In genomic region chr13:45851171-45851889, GRCh38 we compare ENCODE assay signal across 9 cellular contexts. TPM values are rescaled to one million over a fixed set of nuclear protein-coding genes. Genes with fewer than 3 reads are reported as not detected.
DNase-seq lines count a peak whose midpoint lies in the region; ATAC-seq and TF ChIP-seq lines count a peak whose summit lies in the region.
"Had no signal": no experiment of that assay in that cellular context is flagged by ENCODE, and none has a peak within 500 bp of the region (broad histone marks: within the 10 kb centered on the region; RNA-seq: fewer than 3 reads in every experiment).

Gene SIAH3 (minus strand): TSS chr13:45851753. CDS start chr13:45851629, 124 bp downstream.

- peaks cover 47% of the 10 kb centered on the region for H3K4me1 ChIP-seq in CD8-positive, alpha-beta memory T cell (ENCODE audit: insufficient read depth, low read length)
- peaks cover 20% of the 10 kb centered on the region for H3K4me1 ChIP-seq in effector memory CD4-positive, alpha-beta T cell (ENCODE audit: control insufficient read depth, insufficient read depth, low read length, poor library complexity, severe bottlenecking)
- peaks cover 0 to 22% (median 18%) of the 10 kb centered on the region in 3 donors for H3K4me1 ChIP-seq in gastroesophageal sphincter

- H3K36me3 ChIP-seq in CD8-positive, alpha-beta memory T cell (ENCODE audit: insufficient read depth, low read length) = no peaks in the 10 kb centered on the region
- H3K36me3 ChIP-seq in effector memory CD4-positive, alpha-beta T cell (ENCODE audit: control insufficient read depth, insufficient read depth, low read length) = no peaks in the 10 kb centered on the region
- no peaks in the 10 kb centered on the region for H3K36me3 ChIP-seq in gastroesophageal sphincter

- H3K9me3 ChIP-seq in CD8-positive, alpha-beta memory T cell (ENCODE audit: low read length) = no peaks in the 10 kb centered on the region
- H3K9me3 ChIP-seq in effector memory CD4-positive, alpha-beta T cell (ENCODE audit: control insufficient read depth, low read length) = no peaks in the 10 kb centered on the region
- H3K9me3 ChIP-seq in gastroesophageal sphincter = peaks cover 0 to 16% (median 0%) of the 10 kb centered on the region in 3 donors

- POLR2A ChIA-PET in CD8-positive, alpha-beta memory T cell (lab: Charles Lee) = no interaction called here

- H3K4me1 Mint-ChIP-seq in CD8-positive, alpha-beta memory T cell = peaks cover 37 to 55% (median 52%) of the 10 kb centered on the region in 3 donors
- peaks cover 42% of the 10 kb centered on the region for H3K4me1 Mint-ChIP-seq in T-helper 2 cell treated with Interferon-gamma antibody and Interleukin-4, amounts not matched to agents 5 μg/mL and 100 μg/mL, for 36 hours (ENCODE audit: low read depth)
- H3K4me1 Mint-ChIP-seq in natural killer cell treated with Interleukin-12 subunit alpha and Interleukin-12 subunit beta and Interleukin-15 and Interleukin-18, amount 100 ng/mL, for 72 hours (ENCODE audit: low read depth in 2 of 2) = peaks cover 16 to 18% of the 10 kb centered on the region in 2 donors

- no peak for TF ChIP-seq POLR2A in gastroesophageal sphincter (IDR thresholded peaks at IDR 0.05)

- peaks cover 2 to 10% (median 4%) of the 10 kb centered on the region in 5 donors for H3K9me3 Mint-ChIP-seq in CD8-positive, alpha-beta memory T cell
- peaks cover 5% of the 10 kb centered on the region for H3K9me3 Mint-ChIP-seq in T-helper 2 cell treated with Interferon-gamma antibody and Interleukin-4, amounts not matched to agents 5 μg/mL and 100 μg/mL, for 36 hours
- H3K9me3 Mint-ChIP-seq in natural killer cell treated with Interleukin-12 subunit alpha and Interleukin-12 subunit beta and Interleukin-15 and Interleukin-18, amount 100 ng/mL, for 72 hours = no peaks in the 10 kb centered on the region

- 3 to 5% methylated on average over 6 to 13 of the region's 34 CpGs for WGBS in gastroesophageal sphincter (ENCODE audit: low coverage in 1 of 2), 2 donors

- in situ Hi-C loops in ACHN (cut with HindIII; ENCODE audit: low pct_ligation_motif_present, low pct_unique_long_range_greater_than_20kb, low sequenced_read_pairs) = no loop called here

- peak in 1 of 5 donors; percentile 28 for DNase-seq in CD8-positive, alpha-beta memory T cell
- DNase-seq in T-helper 2 cell treated with Interferon-gamma antibody and Interleukin-4, amounts not matched to agents 5 μg/mL and 100 μg/mL, for 36 hours (ENCODE audit: low spot score) = peak; percentile 12
- DNase-seq in effector memory CD4-positive, alpha-beta T cell = no peak
- DNase-seq in natural killer cell treated with Interleukin-12 subunit alpha and Interleukin-12 subunit beta and Interleukin-15 and Interleukin-18, amount 100 ng/mL, for 72 hours (ENCODE audit: low spot score) = no peak
- DNase-seq in activated effector memory CD4-positive, alpha-beta T cell treated with Interleukin-2 at 50 U/mL for 16 hours = no peak
- DNase-seq in ACHN = no peak

- peaks cover 4% of the 10 kb centered on the region for H3K27me3 ChIP-seq in CD8-positive, alpha-beta memory T cell (ENCODE audit: insufficient read depth, low read length, poor library complexity, severe bottlenecking)
- H3K27me3 ChIP-seq in effector memory CD4-positive, alpha-beta T cell (replicated peaks; ENCODE audit: control insufficient read depth, insufficient read depth, low read length, poor library complexity, severe bottlenecking) = no peaks in the 10 kb centered on the region
- peaks cover 73% of the 10 kb centered on the region for H3K27me3 ChIP-seq in gastroesophageal sphincter

- CTCF ChIA-PET in CD8-positive, alpha-beta memory T cell (lab: Charles Lee) = no interaction called here

- peaks cover 0 to 4% (median 1%) of the 10 kb centered on the region in 3 donors for H3K36me3 Mint-ChIP-seq in CD8-positive, alpha-beta memory T cell
- no peaks in the 10 kb centered on the region for H3K36me3 Mint-ChIP-seq in T-helper 2 cell treated with Interferon-gamma antibody and Interleukin-4, amounts not matched to agents 5 μg/mL and 100 μg/mL, for 36 hours (ENCODE audit: low read depth)
- H3K36me3 Mint-ChIP-seq in natural killer cell treated with Interleukin-12 subunit alpha and Interleukin-12 subunit beta and Interleukin-15 and Interleukin-18, amount 100 ng/mL, for 72 hours = no peaks in the 10 kb centered on the region

- no peak for TF ChIP-seq CTCF in gastroesophageal sphincter (IDR thresholded peaks at IDR 0.05)

- peak within 1 kb of the TSS; percentile 65 for H3K4me3 ChIP-seq in CD8-positive, alpha-beta memory T cell (ENCODE audit: low read length)
- peak within 1 kb of the TSS; percentile 28 for H3K4me3 ChIP-seq in effector memory CD4-positive, alpha-beta T cell (ENCODE audit: insufficient read depth, low read depth, low read length, poor library complexity, severe bottlenecking)
- H3K4me3 ChIP-seq in gastroesophageal sphincter = peak within 1 kb of the TSS in 1 of 2 donors; percentile 40

- H3K27ac ChIP-seq in CD8-positive, alpha-beta memory T cell (ENCODE audit: low read depth, low read length) = no peak within 1 kb of the TSS
- no peak within 1 kb of the TSS for H3K27ac ChIP-seq in effector memory CD4-positive, alpha-beta T cell (ENCODE audit: insufficient read depth, low read length, poor library complexity, severe bottlenecking)
- no peak within 1 kb of the TSS for H3K27ac ChIP-seq in gastroesophageal sphincter

- H3K27ac Mint-ChIP-seq in CD8-positive, alpha-beta memory T cell = peak within 1 kb of the TSS in 4 of 8 donors; percentile 25 to 77 (median 70)
- peak within 1 kb of the TSS; percentile 29 for H3K27ac Mint-ChIP-seq in T-helper 2 cell treated with Interferon-gamma antibody and Interleukin-4, amounts not matched to agents 5 μg/mL and 100 μg/mL, for 36 hours
- H3K27ac Mint-ChIP-seq in natural killer cell treated with Interleukin-12 subunit alpha and Interleukin-12 subunit beta and Interleukin-15 and Interleukin-18, amount 100 ng/mL, for 72 hours = no peak within 1 kb of the TSS

- H3K4me3 Mint-ChIP-seq in CD8-positive, alpha-beta memory T cell = peak within 1 kb of the TSS; percentile 31 to 91 (median 83)
- peak within 1 kb of the TSS; percentile 89 for H3K4me3 Mint-ChIP-seq in T-helper 2 cell treated with Interferon-gamma antibody and Interleukin-4, amounts not matched to agents 5 μg/mL and 100 μg/mL, for 36 hours
- H3K4me3 Mint-ChIP-seq in natural killer cell treated with Interleukin-12 subunit alpha and Interleukin-12 subunit beta and Interleukin-15 and Interleukin-18, amount 100 ng/mL, for 72 hours = peak within 1 kb of the TSS; percentile 66

- ATAC-seq in natural killer cell treated with Interleukin-12 subunit alpha and Interleukin-12 subunit beta and Interleukin-15 and Interleukin-18, amount 100 ng/mL, for 72 hours = peak; percentile 9 to 37
- ATAC-seq in GM18861 (IDR thresholded peaks at IDR 0.05; ENCODE audit: unreplicated experiment) = no peak
- no peak for ATAC-seq in gastroesophageal sphincter

- no peak for TF ChIP-seq EP300 in gastroesophageal sphincter (IDR thresholded peaks at IDR 0.05)

- peaks cover 23 to 30% of the 10 kb centered on the region in 2 donors for H3K27me3 Mint-ChIP-seq in CD8-positive, alpha-beta memory T cell
- peaks cover 68% of the 10 kb centered on the region for H3K27me3 Mint-ChIP-seq in T-helper 2 cell treated with Interferon-gamma antibody and Interleukin-4, amounts not matched to agents 5 μg/mL and 100 μg/mL, for 36 hours (ENCODE audit: low read depth)
- peaks cover 45 to 73% of the 10 kb centered on the region in 2 donors for H3K27me3 Mint-ChIP-seq in natural killer cell treated with Interleukin-12 subunit alpha and Interleukin-12 subunit beta and Interleukin-15 and Interleukin-18, amount 100 ng/mL, for 72 hours

RNA-seq across cellular contexts. Expression of gene SIAH3, which starts in this region (rescaled TPM):
- under 1 TPM; 0.11 to 0.20 TPM for total RNA-seq in CD8-positive, alpha-beta memory T cell
- not detected for polyA plus RNA-seq in CD8-positive, alpha-beta memory T cell
- not detected for total RNA-seq in natural killer cell treated with Interleukin-12 subunit alpha and Interleukin-12 subunit beta and Interleukin-15 and Interleukin-18, amount 100 ng/mL, for 72 hours
- total RNA-seq in gastroesophageal sphincter = not detected
- total RNA-seq: subcutaneous adipose tissue had no signal

Comparison
In these comparisons a context has a peak if more than half of its experiments do, and no peak if none do; other contexts are left out.
1. Peak in ATAC-seq in natural killer cell treated with Interleukin-12 subunit alpha and Interleukin-12 subunit beta and Interleukin-15 and Interleukin-18, amount 100 ng/mL, for 72 hours; RNA of the gene not detected or under 1 TPM.